In the genomic region with DNA sequence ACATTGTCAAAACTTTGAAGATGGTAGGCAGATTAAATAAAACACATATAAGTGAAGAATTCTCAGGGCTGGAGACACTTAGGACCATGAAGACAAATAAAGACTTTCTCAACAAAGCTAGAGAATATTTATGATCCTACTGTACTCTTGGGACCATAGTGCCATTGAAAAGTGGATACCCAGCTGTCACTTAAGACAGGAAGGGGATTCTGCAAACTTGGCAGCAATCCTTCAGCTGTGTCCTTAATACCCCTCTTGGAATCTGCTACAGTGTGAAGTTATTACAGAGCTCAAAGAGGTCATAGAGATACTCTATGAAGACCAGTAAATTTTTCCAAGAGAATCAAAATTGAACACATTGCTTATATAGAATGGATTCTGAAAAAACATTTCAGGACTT, we compare ENCODE assay signal across 23 cellular contexts.
"Had no signal": no experiment of that assay in that cellular context is flagged by ENCODE, and none has a peak within 500 bp of the region (broad histone marks: within the 10 kb centered on the region; RNA-seq: fewer than 3 reads in every experiment).

No MANE protein-coding gene starts in this region.

- H3K4me3 Mint-ChIP-seq: effector memory CD8-positive, alpha-beta T cell; memory B cell; naive thymus-derived CD4-positive, alpha-beta T cell; nephron progenitor cell; stimulated activated memory B cell treated with anti-CD40 and anti-IgM and Interleukin-4, amounts not matched to agents 10 μg/mL and 1 μg/mL and 100 μg/mL, for 72 hours had no signal

- ATAC-seq: effector memory CD8-positive, alpha-beta T cell; naive thymus-derived CD4-positive, alpha-beta T cell; psoas muscle; right cardiac atrium; stimulated activated memory B cell treated with anti-CD40 and anti-IgM and Interleukin-4, amounts not matched to agents 10 μg/mL and 1 μg/mL and 100 μg/mL, for 72 hours; stimulated activated naive CD8-positive, alpha-beta T cell treated with anti-CD3 and anti-CD28 coated beads, Interleukin-15, Interleukin-2, amounts not matched to agents 100 U/mL and 50 U/mL, for 24 hours had no signal

- H3K36me3 Mint-ChIP-seq: naive thymus-derived CD4-positive, alpha-beta T cell had no signal

- H3K36me3 ChIP-seq: ovary, spleen, upper lobe of left lung had no signal

- H3K27me3 ChIP-seq: ovary, sigmoid colon, spleen, testis, tibial nerve, upper lobe of left lung had no signal

- H3K4me1 ChIP-seq: spleen, testis, tibial nerve, upper lobe of left lung had no signal

- H3K27ac Mint-ChIP-seq: effector memory CD8-positive, alpha-beta T cell; memory B cell; naive thymus-derived CD4-positive, alpha-beta T cell; nephron progenitor cell; stimulated activated memory B cell treated with anti-CD40 and anti-IgM and Interleukin-4, amounts not matched to agents 10 μg/mL and 1 μg/mL and 100 μg/mL, for 72 hours had no signal

- DNase-seq: cortex of kidney; effector memory CD8-positive, alpha-beta T cell; erythroblast; head of caudate nucleus; naive thymus-derived CD4-positive, alpha-beta T cell; nephron progenitor cell; nucleus accumbens; ovary; posterior cingulate gyrus; psoas muscle; right cardiac atrium; sigmoid colon; spleen; stimulated activated CD4-positive, alpha-beta T cell treated with anti-CD3 and anti-CD28 coated beads, Interleukin-4, amount 100 ng/mL, for 4 hours; stimulated activated naive CD8-positive, alpha-beta T cell treated with anti-CD3 and anti-CD28 coated beads, Interleukin-15, Interleukin-2, amounts not matched to agents 100 U/mL and 50 U/mL, for 24 hours; substantia nigra; testis; upper lobe of left lung had no signal

- H3K27me3 Mint-ChIP-seq: memory B cell had no signal

- H3K27ac ChIP-seq: ovary, psoas muscle, skin epidermis, spleen, testis, tibial nerve, upper lobe of left lung had no signal

- H3K4me1 Mint-ChIP-seq: memory B cell; naive thymus-derived CD4-positive, alpha-beta T cell; nephron progenitor cell; stimulated activated memory B cell treated with anti-CD40 and anti-IgM and Interleukin-4, amounts not matched to agents 10 μg/mL and 1 μg/mL and 100 μg/mL, for 72 hours had no signal

- H3K4me3 ChIP-seq: lung, ovary, psoas muscle, sigmoid colon, skin epidermis, spleen, testis, tibial nerve, upper lobe of left lung had no signal

- H3K9me3 ChIP-seq: ovary, psoas muscle, sigmoid colon, testis, upper lobe of left lung had no signal
